Comparison of ENCODE assay signal across 15 cellular contexts in genomic region chr4:22474636-22475310, GRCh38. TPM values are rescaled to one million over a fixed set of nuclear protein-coding genes. Genes with fewer than 3 reads are reported as not detected.
DNase-seq lines count a peak whose midpoint lies in the region; ATAC-seq, FAIRE-seq and TF ChIP-seq lines count a peak whose summit lies in the region.
"Had no signal": no experiment of that assay in that cellular context is flagged by ENCODE, and none has a peak within 500 bp of the region (broad histone marks: within the 10 kb centered on the region; RNA-seq: fewer than 3 reads in every experiment).

No MANE protein-coding gene starts in this region.

- peaks cover 47% of the 10 kb centered on the region for H3K79me2 ChIP-seq in HepG2 (ENCODE audit: insufficient read depth, low read length)

- POLR2A ChIA-PET in Caco-2 (lab: Charles Lee) = no interaction called here
- POLR2A ChIA-PET in HepG2 (lab: Yijun Ruan, JAX) = interaction anchor here (0.9 to 1.9 kb wide), 2 partner anchors 40 to 41 kb away, joined by 5 to 7 read pairs; no protein-coding TSS in a partner anchor

- H3K9me3 ChIP-seq in Caco-2 (no peaks in the 10 kb centered on the region), HepG2 (ENCODE audit: low read length) (no peaks in the 10 kb centered on the region), vagina (no peaks in the 10 kb centered on the region)
- H3K9me3 ChIP-seq: mucosa of descending colon, Peyer's patch, psoas muscle had no signal

- intact Hi-C loops in Caco-2 (cut with micrococcal nuclease; ENCODE audit: unreplicated experiment) = loop anchor here (1.0 kb wide), 1 partner anchor 14 kb away; no protein-coding TSS in a partner anchor
- intact Hi-C loops in HepG2 (cut with micrococcal nuclease; ENCODE audit: unreplicated experiment) = loop anchor here (2.0 kb wide), 2 partner anchors 14 to 40 kb away; no protein-coding TSS in a partner anchor
- intact Hi-C loops in vagina (cut with DNase I) = no loop called here

- peak overlapping the region; percentile 12; the same call in 1 of the 2 replicates for H3K9ac ChIP-seq in HepG2 (ENCODE audit: insufficient read depth, low read depth, low read length)

- FAIRE-seq in bronchial epithelial cell (lab: Jason Lieb, UNC) (no peak), HepG2 (lab: Jason Lieb, UNC) (no peak)
- FAIRE-seq: GM12878 had no signal

- H3K4me3 Mint-ChIP-seq in Caco-2 (ENCODE audit: unreplicated experiment) = peak overlapping the region; percentile 37
- H3K4me3 Mint-ChIP-seq: activated CD8-positive, alpha-beta T cell treated with anti-CD3 and anti-CD28 coated beads for 36 hours had no signal

- H3K27ac ChIP-seq in HepG2 (ENCODE audit: extremely low read length, insufficient read depth, low read length) = peak overlapping the region; percentile 55
- no peak overlapping the region for H3K27ac ChIP-seq in vagina
- H3K27ac ChIP-seq: Peyer's patch, psoas muscle had no signal

- peaks cover 43% of the 10 kb centered on the region for H3K4me1 ChIP-seq in Caco-2
- H3K4me1 ChIP-seq in HepG2 (ENCODE audit: insufficient read depth, low read length) = peaks cover 53% of the 10 kb centered on the region
- H3K4me1 ChIP-seq in vagina = no peaks in the 10 kb centered on the region
- H3K4me1 ChIP-seq: Peyer's patch had no signal

- H3K36me3 ChIP-seq in Caco-2 (ENCODE audit: control insufficient read depth, insufficient read depth, low read length) = no peaks in the 10 kb centered on the region; the same call in 1 of the 2 replicates
- H3K36me3 ChIP-seq in bronchial epithelial cell (ENCODE audit: control insufficient read depth, insufficient read depth, low read length) = peaks cover 2% of the 10 kb centered on the region
- peaks cover 2 to 12% of the 10 kb centered on the region in 2 experiments; a peak in 4 of 5 replicates for H3K36me3 ChIP-seq in HepG2 (replicated peaks in 1 of 2; ENCODE audit: control insufficient read depth in 1 of 2, insufficient read depth in 2 of 2, low read length in 2 of 2)
- no peaks in the 10 kb centered on the region for H3K36me3 ChIP-seq in vagina
- H3K36me3 ChIP-seq: Peyer's patch had no signal

- no peaks in the 10 kb centered on the region for H4K20me1 ChIP-seq in HepG2 (ENCODE audit: insufficient read depth, low read length)

- peak; percentile 89 for ATAC-seq in HepG2
- ATAC-seq: activated CD8-positive, alpha-beta T cell treated with anti-CD3 and anti-CD28 coated beads for 36 hours; GM12878; mucosa of descending colon; psoas muscle had no signal

- no peak for TF ChIP-seq RAD21 in HepG2 (CRISPR knock-in tag; IDR thresholded peaks at IDR 0.05)

- no peak overlapping the region for H3K4me3 ChIP-seq in Caco-2 (ENCODE audit: low read depth, low read length)
- no peak overlapping the region for H3K4me3 ChIP-seq in bronchial epithelial cell (ENCODE audit: low read depth, low read length)
- H3K4me3 ChIP-seq in HepG2 (replicated peaks in 1 of 3; ENCODE audit: insufficient read depth in 1 of 3, low read depth in 2 of 3, low read length in 3 of 3) = peak overlapping the region in 1 of 3 experiments; percentile 21; a peak in 2 of 6 replicates
- no peak overlapping the region for H3K4me3 ChIP-seq in vagina
- H3K4me3 ChIP-seq: GM12878, mucosa of descending colon, Peyer's patch, psoas muscle had no signal

- no peak for TF ChIP-seq POLR2A in HepG2 (IDR thresholded peaks at IDR 0.05; ENCODE audit: insufficient read depth in 1 of 2, low read depth in 2 of 2, low read length in 2 of 2)
- TF ChIP-seq POLR2A in vagina (IDR thresholded peaks at IDR 0.05) = no peak

- BruUV-seq in Caco-2 (replicated peaks; lab: Mats Ljungman, UMichigan) (TSS peak; percentile 58), HepG2 (replicated peaks; lab: Mats Ljungman, UMichigan) (no TSS peak)

- H2AFZ ChIP-seq in HepG2 (ENCODE audit: low read length) = no peak overlapping the region

- 35% methylated on average over 5 of the region's 5 CpGs for WGBS in HepG2 (ENCODE audit: low lambda C conversion rate)

- in situ Hi-C loops in HepG2 (cut with HindIII; ENCODE audit: extremely low pct_ligation_motif_present, low pct_unique_long_range_greater_than_20kb) = no loop called here

- CTCF ChIA-PET in Caco-2 (lab: Charles Lee) = interaction anchor here (0.8 kb wide), 1 partner anchor 40 kb away, joined by 3 read pairs; no protein-coding TSS in a partner anchor
- CTCF ChIA-PET in HepG2 (lab: Yijun Ruan, JAX; ENCODE audit: low intra/inter-chr PET ratio, low total read pairs) = no interaction called here

- no peaks in the 10 kb centered on the region for H3K27me3 Mint-ChIP-seq in Caco-2 (ENCODE audit: insufficient read depth, unreplicated experiment)
- H3K27me3 Mint-ChIP-seq: activated CD8-positive, alpha-beta T cell treated with anti-CD3 and anti-CD28 coated beads for 36 hours had no signal

- peak overlapping the region; percentile 58 for H3K4me2 ChIP-seq in HepG2 (ENCODE audit: low read depth, low read length)

- H3K36me3 Mint-ChIP-seq in Caco-2 (ENCODE audit: insufficient read depth, unreplicated experiment) = peaks cover 13% of the 10 kb centered on the region

- TF ChIP-seq CTCF in Caco-2 (IDR thresholded peaks at IDR 0.05; ENCODE audit: insufficient read depth in 1 of 2, low read depth in 1 of 2, low read length in 1 of 2, severe bottlenecking in 1 of 2, unreplicated experiment in 1 of 2) = no peak
- TF ChIP-seq CTCF in bronchial epithelial cell (IDR thresholded peaks at IDR 0.05; ENCODE audit: insufficient read depth, low read length, severe bottlenecking) = no peak
- TF ChIP-seq CTCF in HepG2 (CRISPR knock-in tag; IDR thresholded peaks at IDR 0.05) = no peak
- no peak for TF ChIP-seq CTCF in vagina (IDR thresholded peaks at IDR 0.05)

- peaks cover 32% of the 10 kb centered on the region for H3K4me1 Mint-ChIP-seq in Caco-2 (ENCODE audit: low read depth, unreplicated experiment)

- TF ChIP-seq EP300 in HepG2 (IDR thresholded peaks at IDR 0.05; ENCODE audit: low read depth in 2 of 2, low read length in 2 of 2) = 0 out of 4 replicates have a peak, but pooled peaks of 1 of the 2 experiments have one; percentile 25
- TF ChIP-seq EP300 in HepG2 (CRISPR knock-in tag; IDR thresholded peaks at IDR 0.05; ENCODE audit: borderline replicate concordance) = no peak

- DNase-seq in Caco-2 (no peak), HT1080 (ENCODE audit: low read depth) (peak; percentile 32), bronchial epithelial cell (ENCODE audit: low read depth) (peak; percentile 69), HepG2 (ENCODE audit: low spot score) (peak; percentile 84), UCSD-AML1 (lab: John Stamatoyannopoulos, UW; ENCODE audit: unreplicated experiment) (no peak), GF-D8 (lab: John Stamatoyannopoulos, UW) (no peak), NCI-H1436 treated with DMSO at 0.1 percent for 48 hours (lab: John Stamatoyannopoulos, UW) (no peak), vagina (ENCODE audit: extremely low spot score in 2 of 2) (no peak)
- DNase-seq: activated CD8-positive, alpha-beta T cell treated with anti-CD3 and anti-CD28 coated beads for 36 hours; activated gamma-delta T cell treated with Interleukin-2 at 50 U/mL for 16 hours; DMS79; mucosa of descending colon; Peyer's patch; psoas muscle had no signal

- peak overlapping the region; percentile 87 for H3K27ac Mint-ChIP-seq in Caco-2 (ENCODE audit: unreplicated experiment)
- H3K27ac Mint-ChIP-seq: activated CD8-positive, alpha-beta T cell treated with anti-CD3 and anti-CD28 coated beads for 36 hours had no signal

- no peaks in the 10 kb centered on the region for H3K9me3 Mint-ChIP-seq in Caco-2 (ENCODE audit: unreplicated experiment)
- H3K9me3 Mint-ChIP-seq: activated CD8-positive, alpha-beta T cell treated with anti-CD3 and anti-CD28 coated beads for 36 hours had no signal

- no peaks in the 10 kb centered on the region for H3K27me3 ChIP-seq in Caco-2 (replicated peaks; ENCODE audit: control insufficient read depth, insufficient read depth, low read length)
- no peaks in the 10 kb centered on the region for H3K27me3 ChIP-seq in bronchial epithelial cell (ENCODE audit: control insufficient read depth, insufficient read depth, low read length)
- H3K27me3 ChIP-seq in HepG2 (ENCODE audit: control insufficient read depth in 1 of 2, insufficient read depth in 2 of 2, low read length in 2 of 2) = no peaks in the 10 kb centered on the region
- H3K27me3 ChIP-seq in vagina = no peaks in the 10 kb centered on the region
- H3K27me3 ChIP-seq: Peyer's patch had no signal

TF ChIP-seq in HepG2, 621 proteins besides CTCF, POLR2A, EP300 and RAD21 (continues in another document):
- TF ChIP-seq NAIF1 (CRISPR knock-in tag; IDR thresholded peaks at IDR 0.05; ENCODE audit: borderline replicate concordance) (no peak), ZNF773 (CRISPR knock-in tag; IDR thresholded peaks at IDR 0.05; ENCODE audit: borderline replicate concordance) (no peak), ZNF550 (CRISPR knock-in tag; IDR thresholded peaks at IDR 0.05; ENCODE audit: borderline replicate concordance) (no peak), ADNP (CRISPR knock-in tag; IDR thresholded peaks at IDR 0.05) (no peak)

RNA-seq across cellular contexts. Expression of gene ADGRA3, which starts 41.1 kb away (rescaled TPM):
- total RNA-seq in Caco-2 (2022) = 35.0 and 39.9 TPM in 2 replicates
- 26.2 and 28.7 TPM in 2 replicates for total RNA-seq in HT1080 (2014; rRNA removed; shearing (Covaris generic))
- polyA plus RNA-seq in HT1080 (2015; cell fraction: cytosol; rRNA removed) = 24.6 and 27.7 TPM in 2 replicates
- polyA plus RNA-seq in HT1080 (2015; cell fraction: nucleus; rRNA removed) = 40.4 and 41.6 TPM in 2 replicates
- total RNA-seq in bronchial epithelial cell = 24.2 and 34.2 TPM in 2 replicates
- total RNA-seq in HepG2 (2016; rRNA removed; fragmentation: Illumina TruSeq; extraction: Trizol) = 29.6 and 40.8 TPM in 2 replicates
- total RNA-seq in HepG2 (2016; cell fraction: cytosol; rRNA removed; fragmentation: Illumina TruSeq; extraction: Trizol; ENCODE audit: low read depth) = 22.0 and 26.3 TPM in 2 replicates
- 28.7 and 37.1 TPM in 2 replicates for total RNA-seq in HepG2 (2016; cell fraction: insoluble cytoplasmic fraction; rRNA removed; fragmentation: Illumina TruSeq; extraction: Trizol)
- 28.2 and 31.1 TPM in 2 replicates for total RNA-seq in HepG2 (2016; cell fraction: membrane; rRNA removed; fragmentation: Illumina TruSeq; extraction: Trizol)
- 90.9 and 93.4 TPM in 2 replicates for total RNA-seq in HepG2 (2016; cell fraction: nucleus; rRNA removed; fragmentation: Illumina TruSeq; extraction: Trizol)
- 32.2 and 34.8 TPM in 2 replicates for polyA plus RNA-seq in HepG2 (2011; rRNA removed)
- polyA plus RNA-seq in HepG2 (2011; cell fraction: cytosol; rRNA removed) = 17.7 and 29.2 TPM in 2 replicates
- polyA plus RNA-seq in HepG2 (2011; cell fraction: nucleus; rRNA removed) = 41.4 and 54.6 TPM in 2 replicates
- 38.8 and 45.2 TPM in 2 replicates for polyA plus RNA-seq in HepG2 (2012)
- 4.8 TPM in 2 replicates for polyA plus RNA-seq in HepG2 (2016; cell fraction: cytosol; fragmentation: Illumina TruSeq; extraction: Trizol; ENCODE audit: low read depth)
- polyA plus RNA-seq in HepG2 (2016; cell fraction: insoluble cytoplasmic fraction; fragmentation: Illumina TruSeq; extraction: Trizol; ENCODE audit: low read depth) = 26.1 and 28.8 TPM in 2 replicates
- polyA plus RNA-seq in HepG2 (2016; cell fraction: membrane; fragmentation: Illumina TruSeq; extraction: Trizol; ENCODE audit: low read depth) = 13.9 and 15.0 TPM in 2 replicates
- 95.4 and 101 TPM in 2 replicates for polyA plus RNA-seq in HepG2 (2016; cell fraction: nucleus; fragmentation: Illumina TruSeq; extraction: Trizol; ENCODE audit: insufficient read depth, low read depth)
- polyA minus RNA-seq in HepG2 (2011; rRNA and poly(A)+ RNA removed; ENCODE audit: low replicate concordance) = 50.6 and 153 TPM in 2 replicates
- polyA minus RNA-seq in HepG2 (2011; cell fraction: cytosol; rRNA and poly(A)+ RNA removed) = 26.8 and 33.5 TPM in 2 replicates
- polyA minus RNA-seq in HepG2 (2011; cell fraction: nucleus; rRNA and poly(A)+ RNA removed) = 180 and 197 TPM in 2 replicates
- total RNA-seq in vagina = 23.3 TPM

Comparison
In these comparisons a context has a peak if more than half of its experiments do, and no peak if none do; other contexts are left out.
1. DNase-seq: peak in HT1080 (single experiment), bronchial epithelial cell (single experiment) and HepG2 (single experiment); none in Caco-2 (0 of 2), UCSD-AML1 (single experiment), GF-D8 (single experiment), NCI-H1436 treated with DMSO at 0.1 percent for 48 hours (single experiment) and vagina (0 of 2).